ENCODE assay signal across 13 cellular contexts in genomic region chr11:10898003-10898762, GRCh38. TPM values are rescaled to one million over a fixed set of nuclear protein-coding genes. Genes with fewer than 3 reads are reported as not detected.
DNase-seq lines count a peak whose midpoint lies in the region; ATAC-seq, FAIRE-seq and TF ChIP-seq lines count a peak whose summit lies in the region.
"Had no signal": no experiment of that assay in that cellular context is flagged by ENCODE, and none has a peak within 500 bp of the region (broad histone marks: within the 10 kb centered on the region; RNA-seq: fewer than 3 reads in every experiment).

No MANE protein-coding gene starts in this region.

- H3K4me2 ChIP-seq in A549 = peak overlapping the region; percentile 81

- ATAC-seq in A549 (no peak), left lobe of liver (no peak), GM21381 (IDR thresholded peaks at IDR 0.05; ENCODE audit: unreplicated experiment) (no peak), GM19397 (IDR thresholded peaks at IDR 0.05; ENCODE audit: unreplicated experiment) (no peak)
- ATAC-seq in CD8-positive, alpha-beta T cell = no peak
- ATAC-seq: sciatic nerve had no signal

- H3K27me3 Mint-ChIP-seq in osteocyte (ENCODE audit: unreplicated experiment) = no peaks in the 10 kb centered on the region
- H3K27me3 Mint-ChIP-seq in CD8-positive, alpha-beta T cell (ENCODE audit: low read depth) = no peaks in the 10 kb centered on the region

- WGBS in A549 (ENCODE audit: missing lambda C conversion rate) = 98% methylated on average over 5 of the region's 5 CpGs

- no peaks in the 10 kb centered on the region for H3K27me3 ChIP-seq in CD8-positive, alpha-beta T cell (ENCODE audit: insufficient read depth, low read length)
- H3K27me3 ChIP-seq: BLaER1 treated with 17β-estradiol and CSF1 and Interleukin-3, amounts not matched to agents 10 nM and 100 nM had no signal

- H3K27ac ChIP-seq in A549 (peak overlapping the region; percentile 87 to 93), epithelial cell of prostate (peak overlapping the region; percentile 100)
- H3K27ac ChIP-seq in CD8-positive, alpha-beta T cell (ENCODE audit: low read depth, low read length) = no peak overlapping the region

- no peaks in the 10 kb centered on the region for H3K36me3 ChIP-seq in CD8-positive, alpha-beta T cell (ENCODE audit: insufficient read depth, low read length)
- H3K36me3 ChIP-seq: BLaER1 treated with 17β-estradiol and CSF1 and Interleukin-3, amounts not matched to agents 10 nM and 100 nM had no signal

- H3K27ac Mint-ChIP-seq in osteocyte (ENCODE audit: unreplicated experiment) = peak overlapping the region; percentile 95
- no peak overlapping the region for H3K27ac Mint-ChIP-seq in CD8-positive, alpha-beta T cell

- CTCF ChIA-PET in A549 (lab: Yijun Ruan, JAX) = interaction anchor here (1.2 to 4.5 kb wide), 9 partner anchors 13 to 889 kb away, joined by 3 to 25 read pairs (median 9); partner anchors contain the start of gene ZBED5
- CTCF ChIA-PET in CD8-positive, alpha-beta T cell (lab: Charles Lee) = no interaction called here

- TF ChIP-seq POLR2A in A549 (IDR thresholded peaks at IDR 0.05; ENCODE audit: low read length) = no peak

- DNase-seq in A549 (ENCODE audit: low read depth in 1 of 2, low spot score in 1 of 2) (no peak), OCI-M1 (lab: John Stamatoyannopoulos, UW) (peak; percentile 34), epithelial cell of prostate (ENCODE audit: low read depth, low spot score) (no peak), osteocyte (ENCODE audit: extremely low spot score, unreplicated experiment) (no peak), left lobe of liver (ENCODE audit: low spot score) (no peak)
- no peak for DNase-seq in CD8-positive, alpha-beta T cell
- DNase-seq: activated CD4-positive, CD25-positive, alpha-beta regulatory T cell treated with anti-CD3 and anti-CD28 coated beads, Interleukin-2, amount 50 U/mL, for 72 hours; kidney; NCI-H1694 had no signal

- no peak for TF ChIP-seq RAD21 in A549 (conservative IDR thresholded peaks at IDR 0.05 in 1 of 2, IDR thresholded peaks at IDR 0.05 in 1 of 2)

- TF ChIP-seq EP300 in A549 (IDR thresholded peaks at IDR 0.05) = no peak

- no peak overlapping the region for H3K4me3 ChIP-seq in A549
- H3K4me3 ChIP-seq in CD8-positive, alpha-beta T cell (ENCODE audit: low read depth, low read length) = no peak overlapping the region
- H3K4me3 ChIP-seq: BLaER1 treated with 17β-estradiol and CSF1 and Interleukin-3, amounts not matched to agents 10 nM and 100 nM had no signal

- TF ChIP-seq CTCF in A549 (IDR thresholded peaks at IDR 0.05) (no peak), osteocyte (IDR thresholded peaks at IDR 0.05) (no peak)
- no peak for TF ChIP-seq CTCF in CD8-positive, alpha-beta T cell (IDR thresholded peaks at IDR 0.05)

- H3K36me3 Mint-ChIP-seq in osteocyte (ENCODE audit: unreplicated experiment) = no peaks in the 10 kb centered on the region
- no peaks in the 10 kb centered on the region for H3K36me3 Mint-ChIP-seq in CD8-positive, alpha-beta T cell

- intact Hi-C loops in CD8-positive, alpha-beta T cell (cut with DNase I, micrococcal nuclease) = no loop called here

- POLR2A ChIA-PET in A549 (lab: Yijun Ruan, JAX) = interaction anchor here (1.1 to 4.7 kb wide), 4 partner anchors 40 to 100 kb away, joined by 3 to 91 read pairs (median 32); partner anchors contain the start of genes EIF4G2 and ZBED5
- POLR2A ChIA-PET in CD8-positive, alpha-beta T cell (lab: Charles Lee) = interaction anchor here (0.9 kb wide), 1 partner anchor 100 kb away, joined by 3 read pairs; no protein-coding TSS in a partner anchor

- H3K9me3 Mint-ChIP-seq in osteocyte (ENCODE audit: unreplicated experiment) = no peaks in the 10 kb centered on the region
- no peaks in the 10 kb centered on the region for H3K9me3 Mint-ChIP-seq in CD8-positive, alpha-beta T cell

- peaks cover 73% of the 10 kb centered on the region for H3K4me1 ChIP-seq in A549
- peaks cover 8% of the 10 kb centered on the region for H3K4me1 ChIP-seq in CD8-positive, alpha-beta T cell (ENCODE audit: insufficient read depth, low read length)

- H3K4me3 Mint-ChIP-seq in osteocyte (ENCODE audit: unreplicated experiment) = no peak overlapping the region
- H3K4me3 Mint-ChIP-seq in CD8-positive, alpha-beta T cell = no peak overlapping the region

- no peaks in the 10 kb centered on the region for H3K9me3 ChIP-seq in A549
- H3K9me3 ChIP-seq in CD8-positive, alpha-beta T cell (ENCODE audit: low read length) = no peaks in the 10 kb centered on the region

- H3K4me1 Mint-ChIP-seq in osteocyte (ENCODE audit: unreplicated experiment) = peaks cover 61% of the 10 kb centered on the region
- H3K4me1 Mint-ChIP-seq in CD8-positive, alpha-beta T cell (ENCODE audit: low read depth) = no peaks in the 10 kb centered on the region

- FAIRE-seq in A549 (lab: Jason Lieb, UNC) = no peak
- FAIRE-seq: kidney had no signal

TF ChIP-seq in A549, 52 proteins besides CTCF, POLR2A, EP300 and RAD21:
- TF ChIP-seq HDAC2 (IDR thresholded peaks at IDR 0.05) (no peak), USF2 (IDR thresholded peaks at IDR 0.05) (no peak), EHMT2 (IDR thresholded peaks at IDR 0.05; ENCODE audit: low read depth) (no peak), POLR2AphosphoS2 (conservative IDR thresholded peaks at IDR 0.05; ENCODE audit: low read length) (no peak), FOSL2 (IDR thresholded peaks at IDR 0.05) (no peak), FOSL2 (CRISPR knock-in tag; IDR thresholded peaks at IDR 0.05) (no peak), NR3C1 (IDR thresholded peaks at IDR 0.05) (no peak), HOXA7 (CRISPR knock-in tag; IDR thresholded peaks at IDR 0.05) (no peak), HOXB13 (CRISPR knock-in tag; IDR thresholded peaks at IDR 0.05; ENCODE audit: low read depth) (no peak), HMGXB4 (CRISPR knock-in tag; IDR thresholded peaks at IDR 0.05; ENCODE audit: borderline replicate concordance) (no peak), SMC3 (IDR thresholded peaks at IDR 0.05) (no peak), RNF2 (IDR thresholded peaks at IDR 0.05; ENCODE audit: borderline replicate concordance, low read depth) (no peak), NPAS2 (CRISPR knock-in tag; IDR thresholded peaks at IDR 0.05; ENCODE audit: borderline replicate concordance) (no peak), GATA3 (IDR thresholded peaks at IDR 0.05; ENCODE audit: borderline replicate concordance) (no peak), RFX5 (IDR thresholded peaks at IDR 0.05) (no peak), PHF8 (IDR thresholded peaks at IDR 0.05; ENCODE audit: borderline replicate concordance, low read depth) (no peak), KDM5A (IDR thresholded peaks at IDR 0.05) (no peak), HEYL (CRISPR knock-in tag; IDR thresholded peaks at IDR 0.05) (no peak)

RNA-seq across cellular contexts. Expression of gene ZBED5, which starts 40.3 kb away (rescaled TPM):
- polyA plus RNA-seq in A549 (2011; rRNA removed) = 132 and 142 TPM in 2 replicates
- 23.1 and 23.9 TPM in 2 replicates for polyA plus RNA-seq in A549 (2012; cell fraction: cytosol; rRNA removed)
- 26.1 and 34.9 TPM in 2 replicates for polyA plus RNA-seq in A549 (2012; cell fraction: nucleus; rRNA removed)
- polyA plus RNA-seq in A549 (2017; fragmentation: RNase III; extraction: RNeasy Plus Mini Kit Qiagen cat#74134 plus additional on column Dnase treatment) = 60.6 to 65.9 TPM (median 61.8 TPM) in 3 replicates
- polyA minus RNA-seq in A549 (2011; rRNA and poly(A)+ RNA removed) = 263 and 357 TPM in 2 replicates
- total RNA-seq in osteocyte = 48.0 and 48.6 TPM in 2 replicates
- total RNA-seq in left lobe of liver = 7.1 TPM
- total RNA-seq in CD8-positive, alpha-beta T cell = 10 to 100 TPM; 57.5 to 59.2 TPM
